Comparison of ENCODE assay signal across 18 cellular contexts in the genomic region with DNA sequence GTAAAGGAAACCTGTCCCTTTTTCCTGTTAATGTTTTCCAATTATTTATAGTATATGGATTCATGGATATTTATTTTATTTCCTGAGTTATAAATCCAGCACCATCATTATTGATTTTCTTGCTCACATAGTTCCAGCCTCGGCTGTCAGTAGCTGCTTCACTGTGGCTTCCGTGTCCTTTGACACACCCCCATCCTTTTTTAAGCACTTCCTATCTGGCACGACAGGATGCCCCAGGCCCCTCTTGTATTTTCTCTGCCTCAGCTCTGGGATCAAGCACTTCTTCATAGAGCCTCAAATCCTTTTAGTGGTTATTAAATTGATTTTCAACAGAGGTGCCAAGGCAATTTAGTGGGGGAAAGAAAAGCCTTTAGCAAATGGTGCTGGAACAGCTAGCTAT. TPM values are rescaled to one million over a fixed set of nuclear protein-coding genes. Genes with fewer than 3 reads are reported as not detected.
DNase-seq lines count a peak whose midpoint lies in the region; ATAC-seq and TF ChIP-seq lines count a peak whose summit lies in the region.
"Had no signal": no experiment of that assay in that cellular context is flagged by ENCODE, and none has a peak within 500 bp of the region (broad histone marks: within the 10 kb centered on the region; RNA-seq: fewer than 3 reads in every experiment).

No MANE protein-coding gene starts in this region.

- H3K4me1 ChIP-seq in left ventricle myocardium inferior, result no peaks in the 10 kb centered on the region
- H3K4me1 ChIP-seq: SJSA1 had no signal

- H3K27me3 Mint-ChIP-seq in T-helper 17 cell, result no peaks in the 10 kb centered on the region
- H3K27me3 Mint-ChIP-seq: CD4-positive, CD25-positive, alpha-beta regulatory T cell had no signal

- ATAC-seq in left cardiac atrium, result no peak
- ATAC-seq in T-helper 17 cell, result no peak
- ATAC-seq: PC-3, Right ventricle myocardium inferior had no signal

- peaks cover 53% of the 10 kb centered on the region for H3K36me3 ChIP-seq in left ventricle myocardium inferior

- H3K4me3 ChIP-seq in left ventricle myocardium inferior, result no peak overlapping the region
- H3K4me3 ChIP-seq: SJSA1 had no signal

- no peak overlapping the region for H3K4me3 Mint-ChIP-seq in T-helper 17 cell
- H3K4me3 Mint-ChIP-seq: CD4-positive, CD25-positive, alpha-beta regulatory T cell had no signal

- H3K36me3 Mint-ChIP-seq in T-helper 17 cell (ENCODE audit: low read depth), result peaks cover 13% of the 10 kb centered on the region

- H3K27ac ChIP-seq in left ventricle myocardium inferior (replicated peaks), result peak overlapping the region; percentile 1
- H3K27ac ChIP-seq: SJSA1 had no signal

- DNase-seq in NCI-H2227 (lab: John Stamatoyannopoulos, UW; ENCODE audit: unreplicated experiment), result peak; percentile 11
- DNase-seq in NCI-H2227 treated with DMSO at 0.1 percent for 48 hours (lab: John Stamatoyannopoulos, UW), result no peak
- DNase-seq in left ventricle myocardium inferior, result no peak
- DNase-seq in left cardiac atrium, result no peak
- peak; percentile 54 for DNase-seq in dermis blood vessel endothelial cell
- no peak for DNase-seq in NCI-H1694 treated with DMSO at 0.1 percent for 48 hours (lab: John Stamatoyannopoulos, UW)
- no peak for DNase-seq in T-helper 17 cell
- DNase-seq: CD4-positive, CD25-positive, alpha-beta regulatory T cell; Karpas-422; MV-4-11; NCI-H2029 treated with DMSO at 0.1 percent for 48 hours; NCI-H2171; NCI-H524; NCI-H748 treated with DMSO at 0.1 percent for 48 hours; NK-92 treated with Interleukin-12 subunit alpha and Interleukin-12 subunit beta, amount 100 ng/mL, for 24 hours; PC-3 had no signal

- H3K4me1 Mint-ChIP-seq in T-helper 17 cell, result peaks cover 8% of the 10 kb centered on the region

- no peak overlapping the region for H3K27ac Mint-ChIP-seq in T-helper 17 cell

- intact Hi-C loops in left ventricle myocardium inferior (cut with micrococcal nuclease) (no loop called here), left cardiac atrium (cut with DNase I) (no loop called here)

- H3K27me3 ChIP-seq in left ventricle myocardium inferior (ENCODE audit: low read depth), result no peaks in the 10 kb centered on the region
- H3K27me3 ChIP-seq: SJSA1 had no signal

- H3K9me3 ChIP-seq in left ventricle myocardium inferior (replicated peaks) (no peaks in the 10 kb centered on the region), T-helper 17 cell (ENCODE audit: control insufficient read depth, low read length, poor library complexity, severe bottlenecking) (no peaks in the 10 kb centered on the region)
- H3K9me3 ChIP-seq: SJSA1 had no signal

- no peak for TF ChIP-seq CTCF in left ventricle myocardium inferior (IDR thresholded peaks at IDR 0.05; ENCODE audit: borderline replicate concordance)

RNA-seq across cellular contexts. Expression of a gene that starts 59.8 kb away (rescaled TPM):
- total RNA-seq in left ventricle myocardium inferior, result 9.0 TPM
- 10 to 100 TPM; 10.6 to 13.1 TPM for total RNA-seq in left cardiac atrium
- total RNA-seq in dermis blood vessel endothelial cell, result 10.7 and 11.3 TPM in 2 replicates
- 1 to 10 TPM; 5.8 to 8.0 TPM for total RNA-seq in T-helper 17 cell

Comparison
In these comparisons a context has a peak if more than half of its experiments do, and no peak if none do; other contexts are left out.
1. DNase-seq: peak in NCI-H2227 (single experiment) and dermis blood vessel endothelial cell (single experiment); none in NCI-H2227 treated with DMSO at 0.1 percent for 48 hours (single experiment), left ventricle myocardium inferior (single experiment), left cardiac atrium (single experiment), NCI-H1694 treated with DMSO at 0.1 percent for 48 hours (single experiment) and T-helper 17 cell (0 of 3).